In the genomic region with DNA sequence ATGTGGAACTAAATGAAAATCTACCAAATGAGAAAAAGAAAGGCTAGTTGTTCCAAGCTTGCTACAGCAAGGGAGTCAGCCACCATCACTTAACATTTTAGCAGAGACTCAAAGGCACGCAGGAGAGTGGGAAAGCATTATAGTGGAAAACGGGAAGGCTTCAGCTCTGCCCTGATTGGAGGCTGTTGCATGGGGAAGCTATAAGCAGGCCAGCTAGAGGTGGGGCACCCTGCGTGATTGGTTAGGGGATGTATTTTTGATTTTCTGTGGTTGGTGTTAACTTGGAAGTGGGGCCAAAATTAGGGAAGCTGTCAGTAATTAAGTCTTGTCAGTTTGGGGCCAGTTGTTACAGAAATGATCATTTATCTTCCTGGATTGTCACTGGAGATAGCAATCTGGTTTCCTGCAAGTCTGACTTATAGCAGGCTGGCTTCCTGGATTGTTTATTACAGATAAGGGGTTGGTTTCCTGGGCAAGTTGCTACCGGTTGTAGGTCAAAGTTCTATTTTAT, we compare ENCODE assay signal across 11 cellular contexts.
DNase-seq lines count a peak whose midpoint lies in the region; FAIRE-seq and TF ChIP-seq lines count a peak whose summit lies in the region.
"Had no signal": no experiment of that assay in that cellular context is flagged by ENCODE, and none has a peak within 500 bp of the region (broad histone marks: within the 10 kb centered on the region; RNA-seq: fewer than 3 reads in every experiment).

No MANE protein-coding gene starts in this region.

- H3K27me3 Mint-ChIP-seq in neural progenitor cell (ENCODE audit: insufficient read depth, low read depth) (peaks cover 2% of the 10 kb centered on the region), immature natural killer cell (ENCODE audit: low read depth in 3 of 3) (no peaks in the 10 kb centered on the region)
- H3K27me3 Mint-ChIP-seq: CD8-positive, alpha-beta memory T cell; T-helper 17 cell had no signal

- H3K9me3 ChIP-seq in neural progenitor cell (ENCODE audit: low read depth) = no peaks in the 10 kb centered on the region
- no peaks in the 10 kb centered on the region for H3K9me3 ChIP-seq in kidney (ENCODE audit: control insufficient read depth in 1 of 2, low read length in 2 of 2)
- H3K9me3 ChIP-seq: HAP-1 had no signal

- no peak for TF ChIP-seq CTCF in neural progenitor cell (IDR thresholded peaks at IDR 0.05)
- no peak for TF ChIP-seq CTCF in kidney (IDR thresholded peaks at IDR 0.05; ENCODE audit: borderline replicate concordance, extremely low read depth, insufficient read depth)

- FAIRE-seq in kidney (lab: Jason Lieb, UNC) = no peak

- intact Hi-C loops in kidney (cut with DNase I) = no loop called here

- no peak overlapping the region for H3K4me3 Mint-ChIP-seq in neural progenitor cell
- no peak overlapping the region for H3K4me3 Mint-ChIP-seq in immature natural killer cell
- H3K4me3 Mint-ChIP-seq: CD8-positive, alpha-beta memory T cell; T-helper 17 cell had no signal

- H3K4me3 ChIP-seq in neural progenitor cell (no peak overlapping the region), kidney (ENCODE audit: low read length in 2 of 2) (no peak overlapping the region)
- H3K4me3 ChIP-seq: HAP-1 had no signal

- H3K27me3 ChIP-seq in neural progenitor cell = no peaks in the 10 kb centered on the region

- H3K27ac Mint-ChIP-seq in neural progenitor cell (peak overlapping the region; percentile 18), immature natural killer cell (no peak overlapping the region)
- H3K27ac Mint-ChIP-seq: T-helper 17 cell had no signal

- H3K79me2 ChIP-seq in neural progenitor cell (ENCODE audit: low read depth) = no peaks in the 10 kb centered on the region

- H3K4me1 ChIP-seq in neural progenitor cell (peaks cover 24% of the 10 kb centered on the region), kidney (ENCODE audit: control insufficient read depth in 1 of 2, insufficient read depth in 1 of 2, low read depth in 1 of 2, low read length in 2 of 2) (no peaks in the 10 kb centered on the region)
- H3K4me1 ChIP-seq: HAP-1 had no signal

- H3K36me3 ChIP-seq in neural progenitor cell = peaks cover 5% of the 10 kb centered on the region
- no peaks in the 10 kb centered on the region for H3K36me3 ChIP-seq in kidney (ENCODE audit: control insufficient read depth in 1 of 2, insufficient read depth in 2 of 2, low read length in 2 of 2)
- H3K36me3 ChIP-seq: HAP-1 had no signal

- H3K27ac ChIP-seq in neural progenitor cell = no peak overlapping the region
- no peak overlapping the region for H3K27ac ChIP-seq in kidney (ENCODE audit: low read depth in 2 of 2, low read length in 2 of 2)

- no peaks in the 10 kb centered on the region for H3K36me3 Mint-ChIP-seq in neural progenitor cell
- H3K36me3 Mint-ChIP-seq in immature natural killer cell = no peaks in the 10 kb centered on the region
- H3K36me3 Mint-ChIP-seq: CD8-positive, alpha-beta memory T cell had no signal

- H3K4me2 ChIP-seq in neural progenitor cell = no peak overlapping the region

- H3K4me1 Mint-ChIP-seq in neural progenitor cell = peaks cover 19% of the 10 kb centered on the region
- H3K4me1 Mint-ChIP-seq in immature natural killer cell = no peaks in the 10 kb centered on the region
- H3K4me1 Mint-ChIP-seq: T-helper 17 cell had no signal

- H3K9me3 Mint-ChIP-seq in neural progenitor cell (no peaks in the 10 kb centered on the region), immature natural killer cell (peaks cover 0 to 3% (median 0%) of the 10 kb centered on the region in 6 donors)

- peaks cover 14% of the 10 kb centered on the region for H3F3A ChIP-seq in neural progenitor cell (ENCODE audit: low read depth)

- peak; percentile 96 for DNase-seq in CMK (ENCODE audit: low read depth)
- DNase-seq in NCI-H82 treated with DMSO at 0.1 percent for 48 hours (lab: John Stamatoyannopoulos, UW; ENCODE audit: unreplicated experiment) = peak; percentile 73
- peak; percentile 48 to 96 for DNase-seq in dermis microvascular lymphatic vessel endothelial cell (ENCODE audit: low read depth in 2 of 2)
- no peak for DNase-seq in neural progenitor cell (ENCODE audit: low spot score)
- no peak for DNase-seq in NCI-H2227 (lab: John Stamatoyannopoulos, UW; ENCODE audit: unreplicated experiment)
- DNase-seq in KG1 (lab: John Stamatoyannopoulos, UW) = no peak
- DNase-seq in kidney = no peak
- DNase-seq in immature natural killer cell = no peak
- DNase-seq: CD8-positive, alpha-beta memory T cell; T-helper 17 cell had no signal

- no peak overlapping the region for H3K9ac ChIP-seq in neural progenitor cell
- no peak overlapping the region for H3K9ac ChIP-seq in kidney (ENCODE audit: low read length in 2 of 2)

- H4K20me1 ChIP-seq in neural progenitor cell (ENCODE audit: low read depth) = no peaks in the 10 kb centered on the region

- no peak overlapping the region for H2AFZ ChIP-seq in neural progenitor cell (replicated peaks)

Comparison
In these comparisons a context has a peak if more than half of its experiments do, and no peak if none do; other contexts are left out.
1. DNase-seq: peak in CMK (single experiment), NCI-H82 treated with DMSO at 0.1 percent for 48 hours (single experiment) and dermis microvascular lymphatic vessel endothelial cell (2 of 2); none in neural progenitor cell (single experiment), NCI-H2227 (single experiment), KG1 (single experiment), kidney (single experiment) and immature natural killer cell (0 of 3).